ENCODE assay signal across 14 cellular contexts in genomic region chr4:84549191-84549590, GRCh38. TPM values are rescaled to one million over a fixed set of nuclear protein-coding genes. Genes with fewer than 3 reads are reported as not detected.
"Had no signal": no experiment of that assay in that cellular context is flagged by ENCODE, and none has a peak within 500 bp of the region (broad histone marks: within the 10 kb centered on the region; RNA-seq: fewer than 3 reads in every experiment).

No MANE protein-coding gene starts in this region.

RNA-seq across cellular contexts. Expression of gene CDS1, which starts 33.7 kb away (rescaled TPM):
- total RNA-seq: activated T-helper 1 cell treated with anti-CD3 and anti-CD28 coated beads, Interleukin-12 subunit alpha, Interleukin-12 subunit beta, Interleukin-2, Interleukin-4 antibody, amounts not matched to agents 30 ng/mL and 10 ng/mL and 1 ng/mL, durations not matched to agents 14 hours and 24 hours and 36 hours; activated T-helper 2 cell treated with anti-CD3 and anti-CD28 coated beads, Interferon-gamma antibody, Interleukin-2, Interleukin-4, amounts not matched to agents 10 μg/mL and 5 μg/mL and 100 μg/mL, durations not matched to agents 14 hours and 24 hours and 36 hours; cardiac septum had no signal

RNA-seq across cellular contexts. Expression of gene NKX6-1, which starts 50.1 kb away (rescaled TPM):
- total RNA-seq: activated naive CD4-positive, alpha-beta T cell treated with anti-CD3 and anti-CD28 coated beads for 36 hours; activated naive CD4-positive, alpha-beta T cell treated with anti-CD3 and anti-CD28 coated beads, Interleukin-2, amount 50 U/mL, for 72 hours; activated naive CD8-positive, alpha-beta T cell treated with anti-CD3 and anti-CD28 coated beads for 36 hours; activated naive CD8-positive, alpha-beta T cell treated with anti-CD3 and anti-CD28 coated beads, Interleukin-2, amount 10 ng/mL, durations not matched to agents 7 days and 5 days; activated T-cell treated with anti-CD3 and anti-CD28 coated beads, Interleukin-2, amount 50 U/mL, for 4 hours; activated T-cell treated with anti-CD3 and anti-CD28 coated beads, Interleukin-2, amount 50 U/mL, for 72 hours; activated T-helper 1 cell treated with anti-CD3 and anti-CD28 coated beads, Interleukin-12 subunit alpha, Interleukin-12 subunit beta, Interleukin-2, Interleukin-4 antibody, amounts not matched to agents 30 ng/mL and 10 ng/mL and 1 ng/mL, durations not matched to agents 14 hours and 24 hours and 36 hours; activated T-helper 17 cell treated with anti-CD3 and anti-CD28 coated beads, Interleukin-2, amount 50 U/mL, for 72 hours; activated T-helper 2 cell treated with anti-CD3 and anti-CD28 coated beads, Interferon-gamma antibody, Interleukin-2, Interleukin-4, amounts not matched to agents 10 μg/mL and 5 μg/mL and 100 μg/mL, durations not matched to agents 14 hours and 24 hours and 36 hours; ascending aorta; bronchial epithelial cell; cardiac muscle cell had no signal
- polyA plus RNA-seq: adrenal gland, cardiac muscle cell had no signal
